Comparison of ENCODE assay signal across 26 cellular contexts in genomic region chr11:134616048-134616447, GRCh38.
DNase-seq lines count a peak whose midpoint lies in the region; ATAC-seq and TF ChIP-seq lines count a peak whose summit lies in the region.
"Had no signal": no experiment of that assay in that cellular context is flagged by ENCODE, and none has a peak within 500 bp of the region (broad histone marks: within the 10 kb centered on the region; RNA-seq: fewer than 3 reads in every experiment).

No MANE protein-coding gene starts in this region.

- peak overlapping the region; percentile 46 for H3K27ac Mint-ChIP-seq in activated T-helper 1 cell treated with anti-CD3 and anti-CD28 coated beads, Interleukin-12 subunit alpha, Interleukin-12 subunit beta, Interleukin-2, Interleukin-4 antibody, amounts not matched to agents 30 ng/mL and 10 ng/mL and 1 ng/mL, durations not matched to agents 14 hours and 24 hours and 36 hours
- H3K27ac Mint-ChIP-seq: B cell; CD4-positive, CD25-positive, alpha-beta regulatory T cell; CD8-positive, alpha-beta memory T cell had no signal

- no peaks in the 10 kb centered on the region for H3K4me1 Mint-ChIP-seq in activated T-helper 1 cell treated with anti-CD3 and anti-CD28 coated beads, Interleukin-12 subunit alpha, Interleukin-12 subunit beta, Interleukin-2, Interleukin-4 antibody, amounts not matched to agents 30 ng/mL and 10 ng/mL and 1 ng/mL, durations not matched to agents 14 hours and 24 hours and 36 hours (ENCODE audit: low read depth)
- H3K4me1 Mint-ChIP-seq: B cell; CD4-positive, alpha-beta memory T cell; CD4-positive, CD25-positive, alpha-beta regulatory T cell; CD8-positive, alpha-beta memory T cell had no signal

- H3K9me3 ChIP-seq in right atrium auricular region: no peaks in the 10 kb centered on the region
- no peaks in the 10 kb centered on the region for H3K9me3 ChIP-seq in vagina
- H3K9me3 ChIP-seq in right lobe of liver: no peaks in the 10 kb centered on the region
- H3K9me3 ChIP-seq: A549; BLaER1 treated with 17β-estradiol and CSF1 and Interleukin-3, amounts not matched to agents 10 nM and 100 nM had no signal

- peaks cover 1% of the 10 kb centered on the region for H3K27me3 Mint-ChIP-seq in activated T-helper 1 cell treated with anti-CD3 and anti-CD28 coated beads, Interleukin-12 subunit alpha, Interleukin-12 subunit beta, Interleukin-2, Interleukin-4 antibody, amounts not matched to agents 30 ng/mL and 10 ng/mL and 1 ng/mL, durations not matched to agents 14 hours and 24 hours and 36 hours (ENCODE audit: insufficient read depth)

- no peaks in the 10 kb centered on the region for H3K36me3 Mint-ChIP-seq in activated T-helper 1 cell treated with anti-CD3 and anti-CD28 coated beads, Interleukin-12 subunit alpha, Interleukin-12 subunit beta, Interleukin-2, Interleukin-4 antibody, amounts not matched to agents 30 ng/mL and 10 ng/mL and 1 ng/mL, durations not matched to agents 14 hours and 24 hours and 36 hours (ENCODE audit: low read depth)
- H3K36me3 Mint-ChIP-seq: CD4-positive, alpha-beta memory T cell; CD4-positive, CD25-positive, alpha-beta regulatory T cell; CD8-positive, alpha-beta memory T cell had no signal

- no peak overlapping the region for H3K4me3 Mint-ChIP-seq in activated T-helper 1 cell treated with anti-CD3 and anti-CD28 coated beads, Interleukin-12 subunit alpha, Interleukin-12 subunit beta, Interleukin-2, Interleukin-4 antibody, amounts not matched to agents 30 ng/mL and 10 ng/mL and 1 ng/mL, durations not matched to agents 14 hours and 24 hours and 36 hours
- H3K4me3 Mint-ChIP-seq: B cell; CD4-positive, CD25-positive, alpha-beta regulatory T cell; CD8-positive, alpha-beta memory T cell had no signal

- no peaks in the 10 kb centered on the region for H3K9me3 Mint-ChIP-seq in activated T-helper 1 cell treated with anti-CD3 and anti-CD28 coated beads, Interleukin-12 subunit alpha, Interleukin-12 subunit beta, Interleukin-2, Interleukin-4 antibody, amounts not matched to agents 30 ng/mL and 10 ng/mL and 1 ng/mL, durations not matched to agents 14 hours and 24 hours and 36 hours
- H3K9me3 Mint-ChIP-seq: CD4-positive, alpha-beta memory T cell had no signal

- TF ChIP-seq POLR2A in vagina (IDR thresholded peaks at IDR 0.05): no peak
- no peak for TF ChIP-seq POLR2A in right lobe of liver (IDR thresholded peaks at IDR 0.05)

- H3K36me3 ChIP-seq in right atrium auricular region (no peaks in the 10 kb centered on the region), vagina (no peaks in the 10 kb centered on the region), right lobe of liver (no peaks in the 10 kb centered on the region)
- H3K36me3 ChIP-seq: BLaER1 treated with 17β-estradiol and CSF1 and Interleukin-3, amounts not matched to agents 10 nM and 100 nM had no signal

- no peak for TF ChIP-seq CTCF in right atrium auricular region (IDR thresholded peaks at IDR 0.05)
- TF ChIP-seq CTCF in vagina (IDR thresholded peaks at IDR 0.05): no peak
- TF ChIP-seq CTCF in right lobe of liver (IDR thresholded peaks at IDR 0.05): no peak

- intact Hi-C loops in cardiac septum (cut with DNase I): no loop called here
- intact Hi-C loops in activated T-helper 1 cell treated with anti-CD3 and anti-CD28 coated beads, Interleukin-12 subunit alpha, Interleukin-12 subunit beta, Interleukin-2, Interleukin-4 antibody, amounts not matched to agents 30 ng/mL and 10 ng/mL and 1 ng/mL, durations not matched to agents 14 hours and 24 hours and 36 hours (cut with micrococcal nuclease): no loop called here
- intact Hi-C loops in vagina (cut with DNase I): no loop called here
- intact Hi-C loops in right lobe of liver (cut with DNase I): no loop called here

- no peaks in the 10 kb centered on the region for H3K4me1 ChIP-seq in right atrium auricular region
- H3K4me1 ChIP-seq in vagina: no peaks in the 10 kb centered on the region
- no peaks in the 10 kb centered on the region for H3K4me1 ChIP-seq in right lobe of liver
- H3K4me1 ChIP-seq: A549; BLaER1 treated with 17β-estradiol and CSF1 and Interleukin-3, amounts not matched to agents 10 nM and 100 nM had no signal

- H3K27me3 ChIP-seq in right atrium auricular region: no peaks in the 10 kb centered on the region
- no peaks in the 10 kb centered on the region for H3K27me3 ChIP-seq in vagina
- H3K27me3 ChIP-seq in right lobe of liver: no peaks in the 10 kb centered on the region
- H3K27me3 ChIP-seq: BLaER1 treated with 17β-estradiol and CSF1 and Interleukin-3, amounts not matched to agents 10 nM and 100 nM had no signal

- no peak overlapping the region for H3K4me3 ChIP-seq in right atrium auricular region
- H3K4me3 ChIP-seq in vagina: no peak overlapping the region
- H3K4me3 ChIP-seq in right lobe of liver: no peak overlapping the region
- H3K4me3 ChIP-seq: A549; BLaER1 treated with 17β-estradiol and CSF1 and Interleukin-3, amounts not matched to agents 10 nM and 100 nM; GM12878 had no signal

- peak; percentile 46 for DNase-seq in right atrium auricular region (ENCODE audit: low spot score)
- no peak for DNase-seq in cardiac septum (ENCODE audit: low spot score)
- DNase-seq in activated T-helper 1 cell treated with anti-CD3 and anti-CD28 coated beads, Interleukin-12 subunit alpha, Interleukin-12 subunit beta, Interleukin-2, Interleukin-4 antibody, amounts not matched to agents 30 ng/mL and 10 ng/mL and 1 ng/mL, durations not matched to agents 14 hours and 24 hours and 36 hours (ENCODE audit: low spot score): no peak
- DNase-seq in left kidney (ENCODE audit: low read depth, low spot score): peak; percentile 78
- DNase-seq in vagina (ENCODE audit: extremely low spot score in 2 of 2): peak; percentile 49 to 83
- DNase-seq in right lobe of liver: no peak
- DNase-seq: AML-193; CD4-positive, alpha-beta memory T cell; CD4-positive, CD25-positive, alpha-beta regulatory T cell; CD8-positive, alpha-beta memory T cell; COR-L47; DMS 273 treated with DMSO at 0.1 percent for 48 hours; DMS153; DMS53; DMS79; DND-41; EL; GDM1 had no signal

- no peak for ATAC-seq in GM21423 (IDR thresholded peaks at IDR 0.05; ENCODE audit: unreplicated experiment)
- ATAC-seq in right lobe of liver: no peak
- no peak for ATAC-seq in HG03025 (IDR thresholded peaks at IDR 0.05; ENCODE audit: low FRiP score, unreplicated experiment)
- ATAC-seq: A549, GM12878 had no signal

- WGBS in right lobe of liver (ENCODE audit: insufficient coverage, low coverage, low lambda C conversion rate, missing lambda C conversion rate): 74% methylated on average over 7 of the region's 8 CpGs

- no peak overlapping the region for H3K27ac ChIP-seq in right atrium auricular region
- H3K27ac ChIP-seq in vagina: no peak overlapping the region
- no peak overlapping the region for H3K27ac ChIP-seq in right lobe of liver
- H3K27ac ChIP-seq: 22Rv1; A549; BLaER1 treated with 17β-estradiol and CSF1 and Interleukin-3, amounts not matched to agents 10 nM and 100 nM; C4-2B had no signal

Comparison
In these comparisons a context has a peak if more than half of its experiments do, and no peak if none do; other contexts are left out.
1. DNase-seq: peak in right atrium auricular region (single experiment), left kidney (single experiment) and vagina (2 of 2); none in cardiac septum (single experiment), activated T-helper 1 cell treated with anti-CD3 and anti-CD28 coated beads, Interleukin-12 subunit alpha, Interleukin-12 subunit beta, Interleukin-2, Interleukin-4 antibody, amounts not matched to agents 30 ng/mL and 10 ng/mL and 1 ng/mL, durations not matched to agents 14 hours and 24 hours and 36 hours (single experiment) and right lobe of liver (0 of 3).